Comparison of ENCODE assay signal across 8 cellular contexts in genomic region chr12:16165506-16165905, GRCh38.
DNase-seq lines count a peak whose midpoint lies in the region; ATAC-seq and TF ChIP-seq lines count a peak whose summit lies in the region.

No MANE protein-coding gene starts in this region.

- H3K4me3 Mint-ChIP-seq in neural progenitor cell: no peak overlapping the region

- H3K9me3 Mint-ChIP-seq in neural progenitor cell: no peaks in the 10 kb centered on the region

- peaks cover 22% of the 10 kb centered on the region for H3K4me1 Mint-ChIP-seq in neural progenitor cell

- no peak for TF ChIP-seq POLR2A in esophagus muscularis mucosa (IDR thresholded peaks at IDR 0.05; ENCODE audit: low read depth)

- H3K79me2 ChIP-seq in DOHH2 (ENCODE audit: control insufficient read depth, low read length) (no peaks in the 10 kb centered on the region), neural progenitor cell (ENCODE audit: low read depth) (no peaks in the 10 kb centered on the region)

- H3K9me3 ChIP-seq in DOHH2 (ENCODE audit: control insufficient read depth, insufficient read depth, low read length): no peaks in the 10 kb centered on the region
- no peaks in the 10 kb centered on the region for H3K9me3 ChIP-seq in esophagus muscularis mucosa
- H3K9me3 ChIP-seq in neural progenitor cell (ENCODE audit: low read depth): no peaks in the 10 kb centered on the region

- H3K9me2 ChIP-seq in DOHH2 (replicated peaks; ENCODE audit: control insufficient read depth, low read length): no peaks in the 10 kb centered on the region

- H3K4me2 ChIP-seq in DOHH2 (ENCODE audit: low read length) (no peak overlapping the region), neural progenitor cell (no peak overlapping the region)

- in situ Hi-C loops in KBM-7 (cut with MboI; ENCODE audit: low pct_unique_long_range_greater_than_20kb, low sequenced_read_pairs): no loop called here

- ATAC-seq in GM19467 (IDR thresholded peaks at IDR 0.05; ENCODE audit: unreplicated experiment) (no peak), HG02973 (IDR thresholded peaks at IDR 0.05; ENCODE audit: unreplicated experiment) (no peak), GM21825 (IDR thresholded peaks at IDR 0.05; ENCODE audit: unreplicated experiment) (no peak)

- peak overlapping the region; percentile 23 for H2AFZ ChIP-seq in neural progenitor cell (replicated peaks)

- H3K27ac Mint-ChIP-seq in neural progenitor cell: no peak overlapping the region

- WGBS in esophagus muscularis mucosa: 3% methylated on average over 2 of the region's 2 CpGs

- H3K4me1 ChIP-seq in DOHH2 (ENCODE audit: control insufficient read depth, low read length): peaks cover 4% of the 10 kb centered on the region; the same call in 1 of the 2 replicates
- no peaks in the 10 kb centered on the region for H3K4me1 ChIP-seq in esophagus muscularis mucosa
- H3K4me1 ChIP-seq in neural progenitor cell: peaks cover 8% of the 10 kb centered on the region

- TF ChIP-seq CTCF in DOHH2 (IDR thresholded peaks at IDR 0.05; ENCODE audit: low read depth, low read length, poor library complexity, severe bottlenecking): peak; percentile 60
- TF ChIP-seq CTCF in esophagus muscularis mucosa (IDR thresholded peaks at IDR 0.05): peak in 2 of 3 experiments; percentile 17 to 36
- TF ChIP-seq CTCF in neural progenitor cell (IDR thresholded peaks at IDR 0.05): peak; percentile 77

- H3F3A ChIP-seq in DOHH2 (ENCODE audit: control insufficient read depth, insufficient read depth) (no peaks in the 10 kb centered on the region), neural progenitor cell (ENCODE audit: low read depth) (no peaks in the 10 kb centered on the region)

- DNase-seq in KBM-7 (peak; percentile 53), OCI-M1 (lab: John Stamatoyannopoulos, UW) (peak; percentile 67), esophagus muscularis mucosa (ENCODE audit: extremely low spot score) (no peak), neural progenitor cell (ENCODE audit: low spot score) (peak; percentile 67)

- H3K27ac ChIP-seq in DOHH2 (ENCODE audit: low read depth, low read length): no peak overlapping the region
- no peak overlapping the region for H3K27ac ChIP-seq in esophagus muscularis mucosa (replicated peaks in 1 of 4)
- H3K27ac ChIP-seq in neural progenitor cell: no peak overlapping the region

- TF ChIP-seq EP300 in esophagus muscularis mucosa (IDR thresholded peaks at IDR 0.05): no peak

- H4K20me1 ChIP-seq in DOHH2 (ENCODE audit: control insufficient read depth, insufficient read depth, low read depth, low read length) (no peaks in the 10 kb centered on the region), neural progenitor cell (ENCODE audit: low read depth) (no peaks in the 10 kb centered on the region)

- H3K27me3 Mint-ChIP-seq in neural progenitor cell (ENCODE audit: insufficient read depth, low read depth): no peaks in the 10 kb centered on the region

- no peaks in the 10 kb centered on the region for H3K27me3 ChIP-seq in DOHH2 (ENCODE audit: control insufficient read depth, low read length)
- H3K27me3 ChIP-seq in esophagus muscularis mucosa: no peaks in the 10 kb centered on the region
- peaks cover 5% of the 10 kb centered on the region for H3K27me3 ChIP-seq in neural progenitor cell

- no peaks in the 10 kb centered on the region for H3K36me3 Mint-ChIP-seq in neural progenitor cell

- H3K36me3 ChIP-seq in DOHH2 (ENCODE audit: control insufficient read depth, low read length): no peaks in the 10 kb centered on the region
- H3K36me3 ChIP-seq in esophagus muscularis mucosa: no peaks in the 10 kb centered on the region
- no peaks in the 10 kb centered on the region for H3K36me3 ChIP-seq in neural progenitor cell

- intact Hi-C loops in esophagus muscularis mucosa (cut with DNase I): no loop called here

- H3K9ac ChIP-seq in neural progenitor cell: no peak overlapping the region

- H3K4me3 ChIP-seq in DOHH2 (ENCODE audit: low read length): no peak overlapping the region
- no peak overlapping the region for H3K4me3 ChIP-seq in esophagus muscularis mucosa
- H3K4me3 ChIP-seq in neural progenitor cell: no peak overlapping the region

Comparison
In these comparisons a context has a peak if more than half of its experiments do, and no peak if none do; other contexts are left out.
1. CTCF ChIP-seq: peak in every context shown above with its lines; median percentile 77 in neural progenitor cell; 60 in DOHH2; 26 in esophagus muscularis mucosa.